Comparison of ENCODE assay signal across 2 cellular contexts in the genomic region with DNA sequence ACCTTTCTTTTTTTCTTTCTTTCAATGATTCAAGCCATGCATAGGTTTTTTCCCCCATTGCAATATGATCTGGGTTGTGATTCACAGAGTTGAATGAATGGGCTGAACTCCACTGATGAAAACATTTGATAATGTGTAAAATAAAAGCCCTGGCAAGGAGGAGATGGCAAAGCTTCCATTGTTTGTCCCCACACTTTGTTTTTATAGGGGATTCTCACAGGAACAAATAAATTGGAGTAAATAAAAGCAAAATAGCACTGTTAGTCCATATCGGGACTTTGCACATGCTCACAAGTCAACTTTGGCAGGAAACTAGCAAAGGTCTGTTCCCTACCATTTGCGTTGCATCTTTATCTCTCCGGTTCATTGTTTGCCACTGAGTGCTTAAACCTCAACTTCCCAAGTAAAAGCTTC.
TF ChIP-seq lines count a peak whose summit lies in the region.

No MANE protein-coding gene starts in this region.

TF ChIP-seq in PFSK-1, 5 proteins besides CTCF, POLR2A, EP300 and RAD21:
- 0 out of 2 replicates have a peak, but pooled peaks have one; percentile 31 for TF ChIP-seq POLR2AphosphoS5 (IDR thresholded peaks at IDR 0.05; ENCODE audit: low read depth, low read length)
- TF ChIP-seq SIN3A (IDR thresholded peaks at IDR 0.05; ENCODE audit: borderline replicate concordance, insufficient read depth, low read length): no peak

TF ChIP-seq in endothelial cell of umbilical vein, 7 proteins besides CTCF, POLR2A, EP300 and RAD21:
- TF ChIP-seq POLR2AphosphoS5 (IDR thresholded peaks at IDR 0.05; ENCODE audit: insufficient read depth, low read depth, low read length): no peak
- TF ChIP-seq FOS (IDR thresholded peaks at IDR 0.05; ENCODE audit: borderline replicate concordance, insufficient read depth, low read length): peak; percentile 5
- peak; percentile 80 for TF ChIP-seq GATA2 (IDR thresholded peaks at IDR 0.05; ENCODE audit: insufficient read depth, insufficient read length, low read depth, low read length)
- no peak for TF ChIP-seq MAX (IDR thresholded peaks at IDR 0.05; ENCODE audit: insufficient read depth, insufficient read length)
- TF ChIP-seq JUN (IDR thresholded peaks at IDR 0.05; ENCODE audit: borderline replicate concordance, insufficient read depth, insufficient read length, low read depth): no peak
